ENCODE assay signal across 23 cellular contexts in genomic region chr6:2754396-2754795, GRCh38. TPM values are rescaled to one million over a fixed set of nuclear protein-coding genes. Genes with fewer than 3 reads are reported as not detected.
DNase-seq lines count a peak whose midpoint lies in the region; ATAC-seq, FAIRE-seq and TF ChIP-seq lines count a peak whose summit lies in the region.
"Had no signal": no experiment of that assay in that cellular context is flagged by ENCODE, and none has a peak within 500 bp of the region (broad histone marks: within the 10 kb centered on the region; RNA-seq: fewer than 3 reads in every experiment).

No MANE protein-coding gene starts in this region.

- TF ChIP-seq RAD21 in IMR-90 (IDR thresholded peaks at IDR 0.05; ENCODE audit: low read length) (no peak), K562 (CRISPR knock-in tag; conservative IDR thresholded peaks at IDR 0.05 in 1 of 2, IDR thresholded peaks at IDR 0.05 in 1 of 2) (no peak)

- H3K23ac ChIP-seq in IMR-90 (ENCODE audit: low read depth, low read length), result no peak overlapping the region

- H3K9me3 ChIP-seq in IMR-90 (ENCODE audit: control insufficient read depth, insufficient read depth, low read length), result no peaks in the 10 kb centered on the region
- H3K9me3 ChIP-seq in SJSA1 (replicated peaks), result no peaks in the 10 kb centered on the region
- no peaks in the 10 kb centered on the region for H3K9me3 ChIP-seq in K562 (replicated peaks; ENCODE audit: control insufficient read depth, insufficient read depth, low read depth, low read length)
- H3K9me3 ChIP-seq in psoas muscle, result no peaks in the 10 kb centered on the region
- H3K9me3 ChIP-seq in CD8-positive, alpha-beta memory T cell (ENCODE audit: low read length), result no peaks in the 10 kb centered on the region
- H3K9me3 ChIP-seq: BE2C, BLaER1, Caco-2 had no signal

- H4K91ac ChIP-seq in IMR-90 (ENCODE audit: insufficient read depth, low read depth, low read length), result no peak overlapping the region

- DNase-seq in IMR-90 (peak; percentile 65), SJSA1 (ENCODE audit: low read depth in 1 of 2, low spot score in 2 of 2) (peak in 1 of 2 experiments; percentile 57), K562 (ENCODE audit: extremely low read depth in 1 of 4, low spot score in 3 of 4) (no peak), psoas muscle (no peak), cerebellar nuclear complex (lab: John Stamatoyannopoulos, UW) (no peak), RPMI8226 (no peak), Right ventricle myocardium superior (no peak)
- DNase-seq in CD8-positive, alpha-beta memory T cell, result no peak
- DNase-seq: 8988T; ACHN; BE2C; C1 segment of cervical spinal cord; Caco-2; Calu3; CD4-positive, alpha-beta memory T cell; CD4-positive, CD25-positive, alpha-beta regulatory T cell; DMS79 treated with DMSO at 0.1 percent for 48 hours; GF-D8 had no signal

- no peak overlapping the region; the same call in 2 of the 3 replicates for H2BK15ac ChIP-seq in IMR-90 (ENCODE audit: low read depth, low read length)

- no peaks in the 10 kb centered on the region for H3K36me3 Mint-ChIP-seq in CD8-positive, alpha-beta memory T cell
- H3K36me3 Mint-ChIP-seq: CD14-positive monocyte; CD4-positive, alpha-beta memory T cell; CD4-positive, CD25-positive, alpha-beta regulatory T cell had no signal

- H3K4me1 Mint-ChIP-seq in CD8-positive, alpha-beta memory T cell, result peaks cover 5 to 8% (median 8%) of the 10 kb centered on the region in 3 donors

- no peak overlapping the region for H3K4me3 ChIP-seq in IMR-90 (ENCODE audit: insufficient read depth, low read depth, low read length)
- no peak overlapping the region for H3K4me3 ChIP-seq in SJSA1
- no peak overlapping the region for H3K4me3 ChIP-seq in K562
- H3K4me3 ChIP-seq in psoas muscle, result no peak overlapping the region
- no peak overlapping the region for H3K4me3 ChIP-seq in CD8-positive, alpha-beta memory T cell (ENCODE audit: low read length)
- H3K4me3 ChIP-seq: BLaER1 had no signal

- H3K4ac ChIP-seq in IMR-90 (ENCODE audit: low read depth, low read length), result no peak overlapping the region

- no peak overlapping the region for H3K4me3 Mint-ChIP-seq in CD8-positive, alpha-beta memory T cell
- H3K4me3 Mint-ChIP-seq: CD14-positive monocyte; CD4-positive, alpha-beta memory T cell; CD4-positive, CD25-positive, alpha-beta regulatory T cell had no signal

- no peak overlapping the region for H3K27ac ChIP-seq in IMR-90 (ENCODE audit: insufficient read depth, low read length)
- peak overlapping the region; percentile 29 for H3K27ac ChIP-seq in SJSA1
- H3K27ac ChIP-seq in K562 (ENCODE audit: extremely low read depth, low read depth, low read length), result no peak overlapping the region
- peak overlapping the region; percentile 80 for H3K27ac ChIP-seq in psoas muscle
- no peak overlapping the region for H3K27ac ChIP-seq in CD8-positive, alpha-beta memory T cell (ENCODE audit: low read depth, low read length)
- H3K27ac ChIP-seq: BLaER1 had no signal

- H3K4me2 ChIP-seq in IMR-90 (ENCODE audit: low read depth, low read length) (peak overlapping the region; percentile 32; the same call in 1 of the 2 replicates), K562 (ENCODE audit: insufficient read depth, low read length) (no peak overlapping the region)
- H3K4me2 ChIP-seq: BLaER1 had no signal

- no peak overlapping the region; the same call in 1 of the 2 replicates for H3K14ac ChIP-seq in IMR-90 (replicated peaks; ENCODE audit: low read depth, low read length)

- no CpG with 5 or more reads among the region's 3 CpGs for WGBS in IMR-90 (ENCODE audit: extremely low coverage in 2 of 2, insufficient read length in 1 of 2), 2 experiments
- WGBS in K562 (ENCODE audit: insufficient coverage, low coverage, missing lambda C conversion rate), result 45% methylated on average over 3 of the region's 3 CpGs
- 40 to 59% (median 41%) methylated on average over 3 of the region's 3 CpGs for WGBS in psoas muscle, 3 donors

- no peak overlapping the region for H2BK20ac ChIP-seq in IMR-90 (ENCODE audit: low read depth, low read length)

- TF ChIP-seq CTCF in IMR-90 (conservative IDR thresholded peaks at IDR 0.05; ENCODE audit: low read depth, low read length) (no peak), K562 (IDR thresholded peaks at IDR 0.05 in 2 of 3, conservative IDR thresholded peaks at IDR 0.05 in 1 of 3; ENCODE audit: insufficient read depth in 2 of 3, low read depth in 1 of 3, low read length in 3 of 3) (no peak), psoas muscle (IDR thresholded peaks at IDR 0.05) (no peak)

- H3K27me3 ChIP-seq in IMR-90 (ENCODE audit: control insufficient read depth, insufficient read depth, low read length) (no peaks in the 10 kb centered on the region), SJSA1 (replicated peaks) (no peaks in the 10 kb centered on the region), K562 (ENCODE audit: control insufficient read depth in 2 of 2, insufficient read depth in 2 of 2, low read length in 2 of 2) (no peaks in the 10 kb centered on the region), psoas muscle (ENCODE audit: insufficient read depth in 3 of 3, low read length in 2 of 3) (no peaks in the 10 kb centered on the region)
- peaks cover 4% of the 10 kb centered on the region for H3K27me3 ChIP-seq in CD8-positive, alpha-beta memory T cell (ENCODE audit: insufficient read depth, low read length, poor library complexity, severe bottlenecking)
- H3K27me3 ChIP-seq: BLaER1 had no signal

- H4K20me1 ChIP-seq in IMR-90 (ENCODE audit: insufficient read depth, low read length), result no peaks in the 10 kb centered on the region; the same call in 1 of the 2 replicates
- no peaks in the 10 kb centered on the region for H4K20me1 ChIP-seq in K562 (replicated peaks; ENCODE audit: control insufficient read depth, insufficient read depth, low read length)
- H4K20me1 ChIP-seq: BLaER1 had no signal

- no peak overlapping the region for H3K9ac ChIP-seq in IMR-90 (ENCODE audit: low read depth, low read length)
- no peak overlapping the region for H3K9ac ChIP-seq in K562 (ENCODE audit: insufficient read depth in 1 of 2, low read depth in 2 of 2, low read length in 2 of 2)
- H3K9ac ChIP-seq: BLaER1 had no signal

- TF ChIP-seq EP300 in K562 (IDR thresholded peaks at IDR 0.05; ENCODE audit: low read length), result no peak

- BruUV-seq in IMR-90 (replicated peaks; lab: Mats Ljungman, UMichigan) (no TSS peak), K562 (replicated peaks; lab: Mats Ljungman, UMichigan) (no TSS peak)

- no peak for FAIRE-seq in K562 (lab: Jason Lieb, UNC)
- FAIRE-seq: D721Med, GM12891, GM19239 had no signal

- H3K79me2 ChIP-seq in K562 (ENCODE audit: control insufficient read depth, insufficient read depth, low read length), result no peaks in the 10 kb centered on the region

- no peaks in the 10 kb centered on the region for H3K9me3 Mint-ChIP-seq in CD8-positive, alpha-beta memory T cell
- H3K9me3 Mint-ChIP-seq: CD14-positive monocyte; CD4-positive, alpha-beta memory T cell had no signal

- H4K5ac ChIP-seq in IMR-90 (ENCODE audit: low read depth, low read length), result no peak overlapping the region

- no peak overlapping the region; the same call in 1 of the 2 replicates for H2BK120ac ChIP-seq in IMR-90 (ENCODE audit: low read depth, low read length)

- no peaks in the 10 kb centered on the region; the same call in 1 of the 2 replicates for H3K9me1 ChIP-seq in IMR-90 (ENCODE audit: insufficient read depth, low read length)
- H3K9me1 ChIP-seq in K562 (ENCODE audit: control insufficient read depth, insufficient read depth, low read length), result no peaks in the 10 kb centered on the region

- no peaks in the 10 kb centered on the region for H3K36me3 ChIP-seq in IMR-90 (ENCODE audit: control insufficient read depth, insufficient read depth, low read length)
- H3K36me3 ChIP-seq in SJSA1, result no peaks in the 10 kb centered on the region
- no peaks in the 10 kb centered on the region for H3K36me3 ChIP-seq in K562 (ENCODE audit: control insufficient read depth, insufficient read depth, low read length)
- no peaks in the 10 kb centered on the region for H3K36me3 ChIP-seq in psoas muscle (ENCODE audit: insufficient read depth in 1 of 2, low read depth in 1 of 2)
- no peaks in the 10 kb centered on the region for H3K36me3 ChIP-seq in CD8-positive, alpha-beta memory T cell (ENCODE audit: insufficient read depth, low read length)
- H3K36me3 ChIP-seq: BE2C, BLaER1 had no signal

- no peak overlapping the region for H2BK5ac ChIP-seq in IMR-90 (ENCODE audit: low read depth, low read length, poor library complexity, severe bottlenecking)

- no peak overlapping the region for H3K56ac ChIP-seq in IMR-90 (ENCODE audit: extremely low read depth, insufficient read depth, low read length)

- H4K8ac ChIP-seq in IMR-90 (ENCODE audit: low read depth in 2 of 2, low read length in 2 of 2), result no peak overlapping the region

- no peaks in the 10 kb centered on the region; a peak in 1 of 4 replicates for H3K79me1 ChIP-seq in IMR-90 (ENCODE audit: low read depth in 1 of 2, low read length in 2 of 2)

- ATAC-seq in IMR-90 (ENCODE audit: low read depth) (peak; percentile 43; the same call in 1 of the 2 replicates), K562 (no peak), psoas muscle (no peak), Right ventricle myocardium superior (ENCODE audit: poor library complexity) (no peak)

- no peak for TF ChIP-seq POLR2A in IMR-90 (IDR thresholded peaks at IDR 0.05; ENCODE audit: low read depth, low read length)
- TF ChIP-seq POLR2A in K562 (conservative IDR thresholded peaks at IDR 0.05), result no peak

- H3K27ac Mint-ChIP-seq in CD8-positive, alpha-beta memory T cell, result no peak overlapping the region
- H3K27ac Mint-ChIP-seq: CD14-positive monocyte; CD4-positive, alpha-beta memory T cell; CD4-positive, CD25-positive, alpha-beta regulatory T cell had no signal

- intact Hi-C loops in IMR-90 (cut with micrococcal nuclease) (no loop called here), K562 (cut with micrococcal nuclease) (no loop called here), psoas muscle (cut with DNase I) (no loop called here), Right ventricle myocardium superior (cut with DNase I) (no loop called here)

- dilution Hi-C loops in IMR-90 (cut with HindIII; ENCODE audit: low sequenced_read_pairs, unreplicated experiment), result no loop called here

- CTCF ChIA-PET in IMR-90 (lab: Yijun Ruan, JAX), result no interaction called here
- CTCF ChIA-PET in K562 (lab: Yijun Ruan, JAX; ENCODE audit: low intra/inter-chr PET ratio), result no interaction called here
- CTCF ChIA-PET in CD8-positive, alpha-beta memory T cell (lab: Charles Lee), result interaction anchor here (0.7 to 1.7 kb wide), 2 partner anchors 10 to 15 kb away, joined by 3 to 4 read pairs; no protein-coding TSS in a partner anchor

- in situ Hi-C loops in IMR-90 (cut with MboI; ENCODE audit: low sequenced_read_pairs), result loop anchor here (10.0 kb wide), 1 partner anchor 1160 kb away; no protein-coding TSS in a partner anchor
- in situ Hi-C loops in K562 (cut with MboI), result no loop called here

- H3K4me1 ChIP-seq in IMR-90 (ENCODE audit: control insufficient read depth, insufficient read depth, low read length) (peaks cover 7% of the 10 kb centered on the region), SJSA1 (replicated peaks) (peaks cover 62% of the 10 kb centered on the region), K562 (replicated peaks in 1 of 2; ENCODE audit: control insufficient read depth in 2 of 2, insufficient read depth in 2 of 2, low read length in 2 of 2) (peaks cover 8 to 40% of the 10 kb centered on the region in 2 experiments), psoas muscle (peaks cover 41% of the 10 kb centered on the region)
- H3K4me1 ChIP-seq in CD8-positive, alpha-beta memory T cell (ENCODE audit: insufficient read depth, low read length), result no peaks in the 10 kb centered on the region
- H3K4me1 ChIP-seq: BE2C had no signal

- peaks cover 14 to 51% of the 10 kb centered on the region in 2 donors for H3K27me3 Mint-ChIP-seq in CD8-positive, alpha-beta memory T cell

- no peak overlapping the region for H2AK9ac ChIP-seq in IMR-90 (replicated peaks; ENCODE audit: low read depth, low read length, poor library complexity)

- H2AFZ ChIP-seq in IMR-90 (replicated peaks; ENCODE audit: low read length, poor library complexity) (no peak overlapping the region), K562 (ENCODE audit: low read depth, low read length) (peak overlapping the region; percentile 13; the same call in 1 of the 2 replicates)

- POLR2A ChIA-PET in IMR-90 (lab: Charles Lee; ENCODE audit: unreplicated experiment), result no interaction called here
- POLR2A ChIA-PET in K562 (lab: Yijun Ruan, JAX), result interaction anchor here (0.6 kb wide), 1 partner anchor 84 kb away, joined by 3 read pairs; no protein-coding TSS in a partner anchor
- POLR2A ChIA-PET in CD8-positive, alpha-beta memory T cell (lab: Charles Lee), result no interaction called here

- no peak overlapping the region for H2AK5ac ChIP-seq in IMR-90 (ENCODE audit: low read depth, low read length)

- peak overlapping the region; percentile 23; the same call in 1 of the 2 replicates for H3K18ac ChIP-seq in IMR-90 (ENCODE audit: low read depth, low read length)

RNA-seq across cellular contexts. Expression of gene MYLK4, which starts 3.7 kb away (rescaled TPM):
- total RNA-seq in IMR-90 (2012; rRNA removed), result under 0.01 TPM in 2 replicates
- polyA plus RNA-seq in IMR-90 (2012; rRNA removed), result 0.07 TPM in 2 replicates
- polyA plus RNA-seq in IMR-90 (2012; cell fraction: cytosol; rRNA removed), result 0.02 and 0.03 TPM in 2 replicates
- polyA plus RNA-seq in IMR-90 (2012; cell fraction: nucleus; rRNA removed; ENCODE audit: low replicate concordance), result 0.05 and 0.42 TPM in 2 replicates
- total RNA-seq in SJSA1 (2014; rRNA removed; shearing (Covaris generic)), result 0.26 TPM in 1 of 2 replicates, not detected in the other
- total RNA-seq in K562 (2011; cell fraction: chromatin; rRNA removed; ENCODE audit: low replicate concordance), result 0.07 and 0.16 TPM in 2 replicates
- under 0.01 TPM in 1 of 2 replicates, not detected in the other for total RNA-seq in K562 (2011; cell fraction: nucleolus; rRNA removed)
- 0.07 TPM in 1 of 2 replicates, not detected in the other for total RNA-seq in K562 (2011; cell fraction: nucleoplasm; rRNA removed)
- total RNA-seq in K562 (2014; rRNA removed), result 0.04 and 0.09 TPM in 2 replicates
- 0.04 and 0.06 TPM in 2 replicates for total RNA-seq in K562 (2014; rRNA removed; fragmentation: Illumina TruSeq; extraction: Trizol)
- total RNA-seq in K562 (2015; rRNA removed; fragmentation: Illumina TruSeq; extraction: Trizol), result 0.07 and 0.15 TPM in 2 replicates
- total RNA-seq in K562 (2021), result 0.02 and 0.07 TPM in 2 replicates
- polyA plus RNA-seq in K562 (2011; rRNA removed), result 0.03 and 0.09 TPM in 2 replicates
- 0.01 and 0.09 TPM in 2 replicates for polyA plus RNA-seq in K562 (2011; cell fraction: cytosol; rRNA removed)
- polyA plus RNA-seq in K562 (2011; cell fraction: nucleus; rRNA removed), result 0.30 and 0.67 TPM in 2 replicates
- polyA plus RNA-seq in K562 (2012), result 0.07 and 0.25 TPM in 2 replicates
- polyA plus RNA-seq in K562 (2014; fragmentation: Illumina TruSeq; extraction: Trizol), result 0.03 and 0.06 TPM in 2 replicates
- under 1 TPM; 0.01 to 0.03 TPM for polyA plus RNA-seq in K562 (2014; fragmentation: Nextera tagmentation; extraction: Ambion mirVana)
- polyA plus RNA-seq in K562 (2014; rRNA removed), result 0.15 and 0.30 TPM in 2 replicates
- 0.09 TPM in 1 of 2 replicates, not detected in the other for polyA minus RNA-seq in K562 (2011; rRNA and poly(A)+ RNA removed)
- polyA minus RNA-seq in K562 (2011; cell fraction: cytosol; rRNA and poly(A)+ RNA removed), result not detected in 2 replicates
- polyA minus RNA-seq in K562 (2011; cell fraction: nucleus; rRNA and poly(A)+ RNA removed), result under 0.01 and 0.22 TPM in 2 replicates
- 10 to 100 TPM in 1 of 4 donors, 1 to 10 TPM in 3; 1.2 to 23.4 (median 2.2) TPM for total RNA-seq in psoas muscle
- polyA plus RNA-seq in psoas muscle, result 100 to 1,000 TPM in 1 of 3 donors, 10 to 100 TPM in 1, under 1 TPM in 1; 0.09 to 143 (median 30.0) TPM
- total RNA-seq in CD8-positive, alpha-beta memory T cell, result under 1 TPM; 0.22 to 0.24 TPM
- 0.24 TPM for polyA plus RNA-seq in CD8-positive, alpha-beta memory T cell
- total RNA-seq in Right ventricle myocardium superior, result 1.4 TPM

RNA-seq across cellular contexts. Expression of gene WRNIP1, which starts 10.8 kb away (rescaled TPM):
- total RNA-seq in IMR-90 (2012; rRNA removed), result 37.2 and 47.1 TPM in 2 replicates
- polyA plus RNA-seq in IMR-90 (2012; rRNA removed), result 42.6 and 43.7 TPM in 2 replicates
- polyA plus RNA-seq in IMR-90 (2012; cell fraction: cytosol; rRNA removed), result 45.5 and 55.1 TPM in 2 replicates
- polyA plus RNA-seq in IMR-90 (2012; cell fraction: nucleus; rRNA removed; ENCODE audit: low replicate concordance), result 42.3 and 49.2 TPM in 2 replicates
- total RNA-seq in SJSA1 (2014; rRNA removed; shearing (Covaris generic)), result 122 and 130 TPM in 2 replicates
- 22.1 and 23.9 TPM in 2 replicates for total RNA-seq in K562 (2011; cell fraction: chromatin; rRNA removed; ENCODE audit: low replicate concordance)
- total RNA-seq in K562 (2011; cell fraction: nucleolus; rRNA removed), result 25.7 and 28.6 TPM in 2 replicates
- 23.4 and 25.1 TPM in 2 replicates for total RNA-seq in K562 (2011; cell fraction: nucleoplasm; rRNA removed)
- 57.6 and 66.2 TPM in 2 replicates for total RNA-seq in K562 (2014; rRNA removed)
- 35.8 and 41.6 TPM in 2 replicates for total RNA-seq in K562 (2014; rRNA removed; fragmentation: Illumina TruSeq; extraction: Trizol)
- 57.9 and 59.8 TPM in 2 replicates for total RNA-seq in K562 (2015; rRNA removed; fragmentation: Illumina TruSeq; extraction: Trizol)
- 43.6 and 48.6 TPM in 2 replicates for total RNA-seq in K562 (2021)
- 38.9 and 44.1 TPM in 2 replicates for polyA plus RNA-seq in K562 (2011; rRNA removed)
- 48.7 and 64.2 TPM in 2 replicates for polyA plus RNA-seq in K562 (2011; cell fraction: cytosol; rRNA removed)
- 70.8 and 98.6 TPM in 2 replicates for polyA plus RNA-seq in K562 (2011; cell fraction: nucleus; rRNA removed)
- polyA plus RNA-seq in K562 (2012), result 48.5 and 50.6 TPM in 2 replicates
- 52.1 and 63.6 TPM in 2 replicates for polyA plus RNA-seq in K562 (2014; fragmentation: Illumina TruSeq; extraction: Trizol)
- polyA plus RNA-seq in K562 (2014; fragmentation: Nextera tagmentation; extraction: Ambion mirVana), result 10 to 100 TPM; 13.2 to 15.9 TPM
- 58.3 and 59.8 TPM in 2 replicates for polyA plus RNA-seq in K562 (2014; rRNA removed)
- 32.3 and 38.6 TPM in 2 replicates for polyA minus RNA-seq in K562 (2011; rRNA and poly(A)+ RNA removed)
- polyA minus RNA-seq in K562 (2011; cell fraction: cytosol; rRNA and poly(A)+ RNA removed), result 23.3 and 23.9 TPM in 2 replicates
- 36.5 and 48.5 TPM in 2 replicates for polyA minus RNA-seq in K562 (2011; cell fraction: nucleus; rRNA and poly(A)+ RNA removed)
- total RNA-seq in psoas muscle, result 10 to 100 TPM; 26.5 to 53.3 (median 41.3) TPM
- 10 to 100 TPM; 38.0 to 73.9 (median 56.4) TPM for polyA plus RNA-seq in psoas muscle
- 10 to 100 TPM; 58.5 to 58.7 TPM for total RNA-seq in CD8-positive, alpha-beta memory T cell
- 55.8 TPM for polyA plus RNA-seq in CD8-positive, alpha-beta memory T cell
- total RNA-seq in Right ventricle myocardium superior, result 39.8 TPM

Comparison
In these comparisons a context has a peak if more than half of its experiments do, and no peak if none do; other contexts are left out.
1. H3K27ac ChIP-seq: peak in SJSA1 (single experiment) and psoas muscle (single experiment); none in IMR-90 (single experiment), K562 (single experiment) and CD8-positive, alpha-beta memory T cell (single experiment).